In the genomic region with DNA sequence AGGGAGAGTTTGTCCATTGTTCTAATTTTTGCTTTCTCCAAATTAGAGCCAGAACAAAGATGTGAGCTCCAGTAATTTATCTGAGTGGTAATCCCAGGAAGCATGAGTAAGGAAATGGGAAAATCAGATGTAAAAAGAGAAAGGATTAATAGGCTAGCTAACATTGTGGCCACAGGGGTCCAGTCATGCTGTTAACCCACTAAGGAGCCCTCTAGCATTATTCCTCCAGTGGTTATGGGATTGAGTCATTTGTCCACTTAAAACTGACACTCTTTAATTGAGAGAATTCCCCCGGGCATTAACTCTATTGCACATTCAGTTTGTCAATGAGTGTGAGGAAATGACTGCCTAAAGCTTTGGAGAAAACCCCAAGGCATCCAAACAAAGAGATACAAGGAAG, we compare ENCODE assay signal across 16 cellular contexts.
"Had no signal": no experiment of that assay in that cellular context is flagged by ENCODE, and none has a peak within 500 bp of the region (broad histone marks: within the 10 kb centered on the region; RNA-seq: fewer than 3 reads in every experiment).

No MANE protein-coding gene starts in this region.

- H3K4me1 ChIP-seq: gastroesophageal sphincter, lower lobe of right lung, psoas muscle, right lobe of liver, spleen had no signal

- H3K9me3 Mint-ChIP-seq: endodermal cell, mesothelial cell of epicardium had no signal

- H3K4me3 Mint-ChIP-seq: activated T-helper 17 cell treated with anti-CD3 and anti-CD28 coated beads, Interleukin-2, amount 50 U/mL, for 72 hours; endodermal cell; mesothelial cell of epicardium had no signal

- H3K27me3 Mint-ChIP-seq: activated T-helper 17 cell treated with anti-CD3 and anti-CD28 coated beads, Interleukin-2, amount 50 U/mL, for 72 hours had no signal

- H3K36me3 ChIP-seq: gastroesophageal sphincter, lower lobe of right lung, right lobe of liver, spleen had no signal

- DNase-seq: activated CD4-positive, CD25-positive, alpha-beta regulatory T cell treated with anti-CD3 and anti-CD28 coated beads, Interleukin-2, amount 50 U/mL, for 72 hours; activated naive CD4-positive, alpha-beta T cell treated with Interleukin-2 at 50 U/mL for 16 hours; activated T-cell treated with anti-CD3 and anti-CD28 coated beads for 4 hours; aorta; dorsolateral prefrontal cortex; endodermal cell; left colon; lower lobe of right lung; psoas muscle; right lobe of liver; spleen; stimulated activated CD4-positive, alpha-beta T cell treated with anti-CD3 and anti-CD28 coated beads, Interleukin-1b, Interleukin-23, amount 100 ng/mL, for 48 hours; T1000 had no signal

- H3K9me3 ChIP-seq: gastroesophageal sphincter, lower lobe of right lung, psoas muscle, right lobe of liver had no signal

- H3K4me3 ChIP-seq: dorsolateral prefrontal cortex, gastroesophageal sphincter, lower lobe of right lung, psoas muscle, right lobe of liver, spleen had no signal

- H3K27ac ChIP-seq: dorsolateral prefrontal cortex, gastroesophageal sphincter, lower lobe of right lung, psoas muscle, right lobe of liver, spleen had no signal

- H3K4me1 Mint-ChIP-seq: activated T-helper 17 cell treated with anti-CD3 and anti-CD28 coated beads, Interleukin-2, amount 50 U/mL, for 72 hours; mesothelial cell of epicardium had no signal

- H3K27ac Mint-ChIP-seq: activated T-helper 17 cell treated with anti-CD3 and anti-CD28 coated beads, Interleukin-2, amount 50 U/mL, for 72 hours; endodermal cell; mesothelial cell of epicardium had no signal

- H3K36me3 Mint-ChIP-seq: mesothelial cell of epicardium had no signal

- ATAC-seq: activated T-helper 17 cell treated with anti-CD3 and anti-CD28 coated beads, Interleukin-2, amount 50 U/mL, for 72 hours; gastroesophageal sphincter; left colon; lower lobe of right lung; psoas muscle; right lobe of liver had no signal

- H3K27me3 ChIP-seq: dorsolateral prefrontal cortex, gastroesophageal sphincter, right lobe of liver, spleen had no signal
